In the genomic region with DNA sequence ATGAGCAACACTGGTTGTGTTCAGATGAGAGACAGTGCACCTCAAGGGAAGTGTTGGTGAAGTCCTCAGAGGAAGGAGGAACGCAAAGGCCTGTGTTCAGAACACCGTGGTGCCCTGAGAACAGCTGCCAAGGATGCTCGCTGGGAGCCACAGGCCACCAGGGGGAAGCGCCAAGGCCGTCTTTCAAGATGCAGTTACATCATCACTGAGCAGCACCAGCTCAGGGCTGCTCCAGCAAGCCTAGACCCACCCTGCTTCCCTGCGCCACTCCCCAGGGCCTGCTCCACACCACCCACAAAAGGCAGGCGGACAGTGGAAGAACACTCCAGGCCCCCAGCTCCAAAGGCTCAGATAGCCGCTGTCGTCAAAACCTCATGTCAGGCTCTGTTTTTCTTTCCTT, we compare ENCODE assay signal across 1 cellular context.
TF ChIP-seq lines count a peak whose summit lies in the region.

No MANE protein-coding gene starts in this region.

TF ChIP-seq in H1, 55 proteins besides CTCF, POLR2A, EP300 and RAD21 (continued from another document):
- TF ChIP-seq, protein P1, sequence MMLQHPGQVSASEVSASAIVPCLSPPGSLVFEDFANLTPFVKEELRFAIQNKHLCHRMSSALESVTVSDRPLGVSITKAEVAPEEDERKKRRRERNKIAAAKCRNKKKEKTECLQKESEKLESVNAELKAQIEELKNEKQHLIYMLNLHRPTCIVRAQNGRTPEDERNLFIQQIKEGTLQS (IDR thresholded peaks at IDR 0.05; ENCODE audit: insufficient read depth, low read depth, low read length): peak; percentile 50; the same call in 1 of the 2 replicates
